In the genomic region with DNA sequence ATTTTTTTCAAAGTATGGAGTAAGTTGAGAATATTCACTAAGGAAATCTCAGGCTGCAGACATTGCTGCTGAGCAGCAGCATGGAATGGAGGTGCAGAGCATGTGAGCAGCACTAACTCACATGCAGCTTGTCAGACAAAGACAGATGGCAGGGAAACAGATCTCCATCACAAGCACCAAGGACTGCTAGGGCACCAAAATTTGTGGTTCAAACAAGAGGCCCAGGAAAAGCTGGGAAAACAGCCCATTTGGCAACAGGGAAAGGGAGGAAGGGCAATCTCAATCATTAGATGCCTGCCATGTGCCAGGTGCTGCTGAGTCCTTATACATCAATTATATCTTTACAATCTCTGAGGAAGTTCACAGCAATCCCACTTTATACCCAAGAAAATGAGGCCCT, we compare ENCODE assay signal across 26 cellular contexts.
"Had no signal": no experiment of that assay in that cellular context is flagged by ENCODE, and none has a peak within 500 bp of the region (broad histone marks: within the 10 kb centered on the region; RNA-seq: fewer than 3 reads in every experiment).

No MANE protein-coding gene starts in this region.

- H3K27ac Mint-ChIP-seq: activated B cell treated with CpG ODN at 0.5 μM for 24 hours; activated CD8-positive, alpha-beta memory T cell treated with anti-CD3 and anti-CD28 coated beads, Interleukin-2, amount 10 ng/mL, durations not matched to agents 7 days and 5 days; activated CD8-positive, alpha-beta T cell treated with anti-CD3 and anti-CD28 coated beads, Interleukin-2, amount 10 ng/mL, durations not matched to agents 7 days and 5 days; activated naive CD8-positive, alpha-beta T cell treated with anti-CD3 and anti-CD28 coated beads for 36 hours; activated T-helper 2 cell treated with anti-CD3 and anti-CD28 coated beads, Interferon-gamma antibody, Interleukin-2, Interleukin-4, amounts not matched to agents 10 μg/mL and 5 μg/mL and 100 μg/mL, durations not matched to agents 14 hours and 24 hours and 36 hours; mesothelial cell of epicardium; naive B cell; nephron progenitor cell; progenitor cell of endocrine pancreas had no signal

- H3K9me3 ChIP-seq: adrenal gland, body of pancreas, neutrophil, right lobe of liver, testis, transverse colon had no signal

- H3K4me3 Mint-ChIP-seq: activated B cell treated with CpG ODN at 0.5 μM for 24 hours; activated CD8-positive, alpha-beta memory T cell treated with anti-CD3 and anti-CD28 coated beads, Interleukin-2, amount 10 ng/mL, durations not matched to agents 7 days and 5 days; activated CD8-positive, alpha-beta T cell treated with anti-CD3 and anti-CD28 coated beads, Interleukin-2, amount 10 ng/mL, durations not matched to agents 7 days and 5 days; activated naive CD8-positive, alpha-beta T cell treated with anti-CD3 and anti-CD28 coated beads for 36 hours; mesothelial cell of epicardium; naive B cell; nephron progenitor cell had no signal

- H3K27me3 Mint-ChIP-seq: activated B cell treated with CpG ODN at 0.5 μM for 24 hours; activated CD8-positive, alpha-beta memory T cell treated with anti-CD3 and anti-CD28 coated beads, Interleukin-2, amount 10 ng/mL, durations not matched to agents 7 days and 5 days; activated naive CD8-positive, alpha-beta T cell treated with anti-CD3 and anti-CD28 coated beads for 36 hours; naive B cell had no signal

- H3K4me1 Mint-ChIP-seq: activated B cell treated with CpG ODN at 0.5 μM for 24 hours; activated CD8-positive, alpha-beta memory T cell treated with anti-CD3 and anti-CD28 coated beads, Interleukin-2, amount 10 ng/mL, durations not matched to agents 7 days and 5 days; activated naive CD8-positive, alpha-beta T cell treated with anti-CD3 and anti-CD28 coated beads for 36 hours; mesothelial cell of epicardium; naive B cell had no signal

- H3K36me3 Mint-ChIP-seq: activated CD8-positive, alpha-beta memory T cell treated with anti-CD3 and anti-CD28 coated beads, Interleukin-2, amount 10 ng/mL, durations not matched to agents 7 days and 5 days; activated naive CD8-positive, alpha-beta T cell treated with anti-CD3 and anti-CD28 coated beads for 36 hours; mesothelial cell of epicardium; naive B cell had no signal

- H3K4me1 ChIP-seq: adrenal gland, body of pancreas, testis had no signal

- H3K9me3 Mint-ChIP-seq: activated naive CD8-positive, alpha-beta T cell treated with anti-CD3 and anti-CD28 coated beads for 36 hours; activated T-helper 2 cell treated with anti-CD3 and anti-CD28 coated beads, Interferon-gamma antibody, Interleukin-2, Interleukin-4, amounts not matched to agents 10 μg/mL and 5 μg/mL and 100 μg/mL, durations not matched to agents 14 hours and 24 hours and 36 hours; mesothelial cell of epicardium; naive B cell; nephron progenitor cell had no signal

- H3K4me3 ChIP-seq: adrenal gland, body of pancreas, cardiac muscle cell, right lobe of liver, testis, transverse colon had no signal

- DNase-seq: activated B cell treated with CpG ODN at 0.5 μM for 24 hours; activated CD8-positive, alpha-beta memory T cell treated with anti-CD3 and anti-CD28 coated beads, Interleukin-2, amount 10 ng/mL, durations not matched to agents 7 days and 5 days; activated CD8-positive, alpha-beta T cell treated with anti-CD3 and anti-CD28 coated beads, Interleukin-2, amount 10 ng/mL, durations not matched to agents 7 days and 5 days; activated naive CD4-positive, alpha-beta T cell treated with Interleukin-2 at 50 U/mL for 16 hours; activated naive CD8-positive, alpha-beta T cell treated with anti-CD3 and anti-CD28 coated beads for 36 hours; activated T-cell treated with anti-CD3 and anti-CD28 coated beads, Interleukin-2, amount 50 U/mL, for 48 hours; adrenal gland; aorta; body of pancreas; head of caudate nucleus; hippocampal formation; left cardiac atrium; mammary epithelial cell; naive B cell; nephron progenitor cell; stimulated activated CD4-positive, alpha-beta T cell treated with anti-CD3 and anti-CD28 coated beads, Interleukin-2, amount 100 ng/mL, for 48 hours; stimulated activated naive CD4-positive, alpha-beta T cell treated with Interleukin-2 at 50 U/mL for 16 hours; T-helper 2 cell; testis; transverse colon had no signal

- H3K27me3 ChIP-seq: adrenal gland, body of pancreas, cardiac muscle cell, neutrophil, right lobe of liver, testis, transverse colon had no signal

- H3K27ac ChIP-seq: adrenal gland, body of pancreas, cardiac muscle cell, neutrophil, right lobe of liver, testis, transverse colon had no signal

- ATAC-seq: activated CD8-positive, alpha-beta memory T cell treated with anti-CD3 and anti-CD28 coated beads, Interleukin-2, amount 10 ng/mL, durations not matched to agents 7 days and 5 days; activated CD8-positive, alpha-beta T cell treated with anti-CD3 and anti-CD28 coated beads, Interleukin-2, amount 10 ng/mL, durations not matched to agents 7 days and 5 days; body of pancreas; left cardiac atrium had no signal

- H3K36me3 ChIP-seq: adrenal gland, cardiac muscle cell, neutrophil, transverse colon had no signal
